ENCODE assay signal across 8 cellular contexts in genomic region chr1:65958561-65959350, GRCh38.
A peak's percentile ranks its signal among the peaks of the same experiment; 100 is the strongest.
DNase-seq lines count a peak whose midpoint lies in the region; ATAC-seq, FAIRE-seq and TF ChIP-seq lines count a peak whose summit lies in the region.

No MANE protein-coding gene starts in this region.

- H3K27ac Mint-ChIP-seq in activated naive CD8-positive, alpha-beta T cell treated with anti-CD3 and anti-CD28 coated beads for 36 hours = no peak overlapping the region

- 48 to 51% (median 48%) methylated on average over 12 of the region's 12 CpGs for WGBS in small intestine, 3 donors

- no peaks in the 10 kb centered on the region for H3K4me1 Mint-ChIP-seq in activated naive CD8-positive, alpha-beta T cell treated with anti-CD3 and anti-CD28 coated beads for 36 hours

- intact Hi-C loops in left cardiac atrium (cut with DNase I) = loop anchor here (1.0 to 10.0 kb wide), 5 partner anchors 284 to 546 kb away; no protein-coding TSS in a partner anchor

- peaks cover 7% of the 10 kb centered on the region for H3K27me3 Mint-ChIP-seq in activated naive CD8-positive, alpha-beta T cell treated with anti-CD3 and anti-CD28 coated beads for 36 hours

- ATAC-seq in HG02885 (IDR thresholded peaks at IDR 0.05; ENCODE audit: poor library complexity, unreplicated experiment) (peak; percentile 81), left cardiac atrium (peak in 1 of 2 donors; percentile 49)

- H3K4me3 ChIP-seq in AG10803 (ENCODE audit: low read length) (no peak overlapping the region), small intestine (ENCODE audit: low read depth in 1 of 2, low read length in 2 of 2) (no peak overlapping the region)

- H3K9me3 Mint-ChIP-seq in activated naive CD8-positive, alpha-beta T cell treated with anti-CD3 and anti-CD28 coated beads for 36 hours = no peaks in the 10 kb centered on the region

- no peaks in the 10 kb centered on the region for H3K9me3 ChIP-seq in small intestine (ENCODE audit: control insufficient read depth, low read depth)

- CTCF ChIA-PET in GM10248 (lab: Yijun Ruan, JAX) = interaction anchor here (0.8 to 7.7 kb wide), 13 partner anchors 14 to 546 kb away, joined by 3 to 149 read pairs (median 6); no protein-coding TSS in a partner anchor

- TF ChIP-seq CTCF in AG10803 (conservative IDR thresholded peaks at IDR 0.05; ENCODE audit: low read length) = peak; percentile 72
- TF ChIP-seq CTCF in GM10248 (IDR thresholded peaks at IDR 0.05; ENCODE audit: control extremely low read depth, extremely low read depth, low read depth, missing control alignments) = peak; percentile 40

- H3K36me3 ChIP-seq in small intestine (ENCODE audit: control insufficient read depth in 2 of 2, insufficient read depth in 2 of 2, low read length in 2 of 2) = no peaks in the 10 kb centered on the region

- DNase-seq in AG10803 (ENCODE audit: low read depth) = peak; percentile 45
- DNase-seq in GM10248 (ENCODE audit: extremely low spot score) = peak; percentile 33
- peak; percentile 50 for DNase-seq in NCI-H2227 treated with DMSO at 0.1 percent for 48 hours (lab: John Stamatoyannopoulos, UW)
- peak; percentile 6 for DNase-seq in activated naive CD8-positive, alpha-beta T cell treated with anti-CD3 and anti-CD28 coated beads for 36 hours
- peak; percentile 23 for DNase-seq in left cardiac atrium
- peak; percentile 52 for DNase-seq in small intestine
- DNase-seq in islet precursor cell = no peak

- no peak overlapping the region for H3K27ac ChIP-seq in small intestine (ENCODE audit: low read depth in 1 of 2, low read length in 1 of 2)

- H3K4me1 ChIP-seq in small intestine (ENCODE audit: control insufficient read depth in 2 of 2, insufficient read depth in 1 of 2, low read depth in 1 of 2, low read length in 1 of 2) = no peaks in the 10 kb centered on the region

- H3K36me3 Mint-ChIP-seq in activated naive CD8-positive, alpha-beta T cell treated with anti-CD3 and anti-CD28 coated beads for 36 hours = no peaks in the 10 kb centered on the region

- H3K4me3 Mint-ChIP-seq in activated naive CD8-positive, alpha-beta T cell treated with anti-CD3 and anti-CD28 coated beads for 36 hours = no peak overlapping the region

- POLR2A ChIA-PET in GM10248 (lab: Yijun Ruan, JAX) = no interaction called here

- FAIRE-seq in small intestine (lab: Jason Lieb, UNC) = peak; percentile 95

- H3K27me3 ChIP-seq in small intestine (ENCODE audit: control insufficient read depth in 2 of 2, insufficient read depth in 2 of 2, low read length in 2 of 2) = no peaks in the 10 kb centered on the region
